Comparison of ENCODE assay signal across 13 cellular contexts in genomic region chr5:147037517-147038205, GRCh38.
DNase-seq lines count a peak whose midpoint lies in the region; ATAC-seq, FAIRE-seq and TF ChIP-seq lines count a peak whose summit lies in the region.
"Had no signal": no experiment of that assay in that cellular context is flagged by ENCODE, and none has a peak within 500 bp of the region (broad histone marks: within the 10 kb centered on the region; RNA-seq: fewer than 3 reads in every experiment).

No MANE protein-coding gene starts in this region.

- WGBS in upper lobe of left lung, 2 donors: 64 to 78% methylated on average over 3 of the region's 3 CpGs

- H3K27me3 Mint-ChIP-seq in Calu3 (ENCODE audit: unreplicated experiment): peaks cover 8% of the 10 kb centered on the region
- H3K27me3 Mint-ChIP-seq in activated T-helper 17 cell treated with anti-CD3 and anti-CD28 coated beads, Interleukin-2, amount 50 U/mL, for 72 hours: peaks cover 10% of the 10 kb centered on the region
- H3K27me3 Mint-ChIP-seq in immature natural killer cell (ENCODE audit: low read depth in 3 of 3): peaks cover 2 to 12% (median 3%) of the 10 kb centered on the region in 3 donors
- no peaks in the 10 kb centered on the region for H3K27me3 Mint-ChIP-seq in Caco-2 (ENCODE audit: insufficient read depth, unreplicated experiment)

- H3K27ac ChIP-seq in keratinocyte (ENCODE audit: control insufficient read depth, insufficient read depth, low read length): no peak overlapping the region
- no peak overlapping the region for H3K27ac ChIP-seq in upper lobe of left lung
- H3K27ac ChIP-seq: BLaER1, body of pancreas had no signal

- FAIRE-seq in keratinocyte (lab: Jason Lieb, UNC): peak; percentile 60

- BruUV-seq in Calu3 (replicated peaks; lab: Mats Ljungman, UMichigan) (no TSS peak), Caco-2 (replicated peaks; lab: Mats Ljungman, UMichigan) (no TSS peak)

- H2AFZ ChIP-seq in keratinocyte (ENCODE audit: control insufficient read depth, low read length): peak overlapping the region; percentile 28

- DNase-seq in Calu3 (peak; percentile 47), keratinocyte (ENCODE audit: low read depth, low spot score) (peak; percentile 21), immature natural killer cell (no peak), upper lobe of left lung (no peak), NOMO-1 treated with DMSO at 0.1 percent for 48 hours (lab: John Stamatoyannopoulos, UW; ENCODE audit: unreplicated experiment) (no peak), Caco-2 (no peak)
- DNase-seq: body of pancreas; NCI-H1694; occipital lobe; stimulated activated CD4-positive, alpha-beta T cell treated with anti-CD3 and anti-CD28 coated beads, Interleukin-4, amount 100 ng/mL, for 1 hour had no signal

- ATAC-seq in HG03442 (IDR thresholded peaks at IDR 0.05; ENCODE audit: unreplicated experiment) (peak; percentile 75), upper lobe of left lung (ENCODE audit: low FRiP score in 2 of 2) (no peak)
- peak; percentile 34 for ATAC-seq in activated T-helper 17 cell treated with anti-CD3 and anti-CD28 coated beads, Interleukin-2, amount 50 U/mL, for 72 hours (replicated peaks)
- ATAC-seq: body of pancreas had no signal

- no peaks in the 10 kb centered on the region for H3K9me3 ChIP-seq in keratinocyte (ENCODE audit: control insufficient read depth, low read depth, low read length)
- no peaks in the 10 kb centered on the region for H3K9me3 ChIP-seq in upper lobe of left lung
- H3K9me3 ChIP-seq in Caco-2: no peaks in the 10 kb centered on the region
- H3K9me3 ChIP-seq: BLaER1, body of pancreas had no signal

- TF ChIP-seq POLR2A in upper lobe of left lung (IDR thresholded peaks at IDR 0.05): no peak

- H3K4me1 ChIP-seq in keratinocyte (ENCODE audit: control insufficient read depth, extremely low read depth, insufficient read depth, low read length) (no peaks in the 10 kb centered on the region), upper lobe of left lung (no peaks in the 10 kb centered on the region), Caco-2 (peaks cover 10% of the 10 kb centered on the region)
- H3K4me1 ChIP-seq: BLaER1, body of pancreas had no signal

- H3K4me3 ChIP-seq in keratinocyte (ENCODE audit: control insufficient read depth in 2 of 3, extremely low read depth in 1 of 3, insufficient read depth in 2 of 3, low read depth in 1 of 3, low read length in 3 of 3) (no peak overlapping the region), upper lobe of left lung (no peak overlapping the region), Caco-2 (ENCODE audit: low read depth, low read length) (no peak overlapping the region)
- H3K4me3 ChIP-seq: BLaER1, body of pancreas had no signal

- no peaks in the 10 kb centered on the region for H4K20me1 ChIP-seq in keratinocyte (ENCODE audit: control insufficient read depth, extremely low read depth, insufficient read depth, low read length)
- H4K20me1 ChIP-seq: BLaER1 had no signal

- H3K36me3 Mint-ChIP-seq in Calu3 (ENCODE audit: insufficient read depth, unreplicated experiment): no peaks in the 10 kb centered on the region
- H3K36me3 Mint-ChIP-seq in activated T-helper 17 cell treated with anti-CD3 and anti-CD28 coated beads, Interleukin-2, amount 50 U/mL, for 72 hours (ENCODE audit: low read depth): no peaks in the 10 kb centered on the region
- H3K36me3 Mint-ChIP-seq in immature natural killer cell: no peaks in the 10 kb centered on the region
- H3K36me3 Mint-ChIP-seq in Caco-2 (ENCODE audit: insufficient read depth, unreplicated experiment): peaks cover 5% of the 10 kb centered on the region

- dilution Hi-C loops in keratinocyte (cut with MboI; ENCODE audit: extremely low pct_ligation_motif_present, low sequenced_read_pairs): no loop called here

- TF ChIP-seq CTCF in Calu3 (IDR thresholded peaks at IDR 0.05; ENCODE audit: unreplicated experiment) (no peak), keratinocyte (optimal IDR thresholded peaks at IDR 0.05 in 1 of 3, IDR thresholded peaks at IDR 0.05 in 1 of 3, conservative IDR thresholded peaks at IDR 0.05 in 1 of 3; ENCODE audit: extremely low read depth in 1 of 3, insufficient read depth in 2 of 3, low read length in 3 of 3) (no peak), upper lobe of left lung (IDR thresholded peaks at IDR 0.05) (no peak), Caco-2 (IDR thresholded peaks at IDR 0.05; ENCODE audit: insufficient read depth in 1 of 2, low read depth in 1 of 2, low read length in 1 of 2, severe bottlenecking in 1 of 2, unreplicated experiment in 1 of 2) (no peak)

- intact Hi-C loops in Calu3 (cut with micrococcal nuclease; ENCODE audit: unreplicated experiment) (no loop called here), Caco-2 (cut with micrococcal nuclease; ENCODE audit: unreplicated experiment) (no loop called here)

- H3K9me1 ChIP-seq in keratinocyte (ENCODE audit: control insufficient read depth, extremely low read depth, insufficient read depth, low read length): no peaks in the 10 kb centered on the region

- no peak overlapping the region for H3K4me2 ChIP-seq in keratinocyte (ENCODE audit: control insufficient read depth, extremely low read depth, insufficient read depth, low read depth, low read length)
- H3K4me2 ChIP-seq: BLaER1 had no signal

- no peaks in the 10 kb centered on the region for H3K27me3 ChIP-seq in keratinocyte (ENCODE audit: control insufficient read depth, extremely low read depth, insufficient read depth, low read length)
- H3K27me3 ChIP-seq in upper lobe of left lung: no peaks in the 10 kb centered on the region
- no peaks in the 10 kb centered on the region for H3K27me3 ChIP-seq in Caco-2 (replicated peaks; ENCODE audit: control insufficient read depth, insufficient read depth, low read length)
- H3K27me3 ChIP-seq: BLaER1, body of pancreas had no signal

- H3K4me1 Mint-ChIP-seq in Calu3 (ENCODE audit: low read depth, unreplicated experiment) (peaks cover 17% of the 10 kb centered on the region), immature natural killer cell (no peaks in the 10 kb centered on the region), Caco-2 (ENCODE audit: low read depth, unreplicated experiment) (peaks cover 14% of the 10 kb centered on the region)
- H3K4me1 Mint-ChIP-seq in activated T-helper 17 cell treated with anti-CD3 and anti-CD28 coated beads, Interleukin-2, amount 50 U/mL, for 72 hours: no peaks in the 10 kb centered on the region

- H3K4me3 Mint-ChIP-seq in Calu3 (ENCODE audit: low read depth, unreplicated experiment) (no peak overlapping the region), immature natural killer cell (no peak overlapping the region), Caco-2 (ENCODE audit: unreplicated experiment) (no peak overlapping the region)
- H3K4me3 Mint-ChIP-seq in activated T-helper 17 cell treated with anti-CD3 and anti-CD28 coated beads, Interleukin-2, amount 50 U/mL, for 72 hours: no peak overlapping the region

- H3K79me2 ChIP-seq in keratinocyte (ENCODE audit: control insufficient read depth, insufficient read depth, low read length): no peaks in the 10 kb centered on the region

- no peak overlapping the region for H3K9ac ChIP-seq in keratinocyte (ENCODE audit: control insufficient read depth, extremely low read depth, insufficient read depth, low read length)
- H3K9ac ChIP-seq: BLaER1 had no signal

- TF ChIP-seq EP300 in upper lobe of left lung (IDR thresholded peaks at IDR 0.05): no peak

- no peaks in the 10 kb centered on the region for H3K36me3 ChIP-seq in keratinocyte (ENCODE audit: control insufficient read depth in 2 of 2, extremely low read depth in 1 of 2, insufficient read depth in 2 of 2, low read length in 2 of 2)
- no peaks in the 10 kb centered on the region for H3K36me3 ChIP-seq in upper lobe of left lung
- no peaks in the 10 kb centered on the region for H3K36me3 ChIP-seq in Caco-2 (ENCODE audit: control insufficient read depth, insufficient read depth, low read length)
- H3K36me3 ChIP-seq: BLaER1 had no signal

- CTCF ChIA-PET in Calu3 (lab: Charles Lee) (interaction anchor here (0.6 kb wide), 1 partner anchor 10 kb away, joined by 3 read pairs; no protein-coding TSS in a partner anchor), Caco-2 (lab: Charles Lee) (no interaction called here)

- H3K27ac Mint-ChIP-seq in Calu3 (ENCODE audit: unreplicated experiment) (peak overlapping the region; percentile 38), immature natural killer cell (no peak overlapping the region), Caco-2 (ENCODE audit: unreplicated experiment) (no peak overlapping the region)
- no peak overlapping the region for H3K27ac Mint-ChIP-seq in activated T-helper 17 cell treated with anti-CD3 and anti-CD28 coated beads, Interleukin-2, amount 50 U/mL, for 72 hours

- H3K9me3 Mint-ChIP-seq in Calu3 (ENCODE audit: low read depth, unreplicated experiment) (peaks cover 2% of the 10 kb centered on the region), immature natural killer cell (peaks cover 0 to 9% (median 0%) of the 10 kb centered on the region in 6 donors), Caco-2 (ENCODE audit: unreplicated experiment) (peaks cover 28% of the 10 kb centered on the region)
- H3K9me3 Mint-ChIP-seq in activated T-helper 17 cell treated with anti-CD3 and anti-CD28 coated beads, Interleukin-2, amount 50 U/mL, for 72 hours: no peaks in the 10 kb centered on the region

- POLR2A ChIA-PET in Caco-2 (lab: Charles Lee): no interaction called here

Comparison
In these comparisons a context has a peak if more than half of its experiments do, and no peak if none do; other contexts are left out.
1. DNase-seq: peak in Calu3 (single experiment) and keratinocyte (single experiment); none in immature natural killer cell (0 of 3), upper lobe of left lung (0 of 2), NOMO-1 treated with DMSO at 0.1 percent for 48 hours (single experiment) and Caco-2 (0 of 2).
2. ATAC-seq: peak in HG03442 (single experiment) and activated T-helper 17 cell treated with anti-CD3 and anti-CD28 coated beads, Interleukin-2, amount 50 U/mL, for 72 hours (single experiment); none in upper lobe of left lung (0 of 2).